In the genomic region with DNA sequence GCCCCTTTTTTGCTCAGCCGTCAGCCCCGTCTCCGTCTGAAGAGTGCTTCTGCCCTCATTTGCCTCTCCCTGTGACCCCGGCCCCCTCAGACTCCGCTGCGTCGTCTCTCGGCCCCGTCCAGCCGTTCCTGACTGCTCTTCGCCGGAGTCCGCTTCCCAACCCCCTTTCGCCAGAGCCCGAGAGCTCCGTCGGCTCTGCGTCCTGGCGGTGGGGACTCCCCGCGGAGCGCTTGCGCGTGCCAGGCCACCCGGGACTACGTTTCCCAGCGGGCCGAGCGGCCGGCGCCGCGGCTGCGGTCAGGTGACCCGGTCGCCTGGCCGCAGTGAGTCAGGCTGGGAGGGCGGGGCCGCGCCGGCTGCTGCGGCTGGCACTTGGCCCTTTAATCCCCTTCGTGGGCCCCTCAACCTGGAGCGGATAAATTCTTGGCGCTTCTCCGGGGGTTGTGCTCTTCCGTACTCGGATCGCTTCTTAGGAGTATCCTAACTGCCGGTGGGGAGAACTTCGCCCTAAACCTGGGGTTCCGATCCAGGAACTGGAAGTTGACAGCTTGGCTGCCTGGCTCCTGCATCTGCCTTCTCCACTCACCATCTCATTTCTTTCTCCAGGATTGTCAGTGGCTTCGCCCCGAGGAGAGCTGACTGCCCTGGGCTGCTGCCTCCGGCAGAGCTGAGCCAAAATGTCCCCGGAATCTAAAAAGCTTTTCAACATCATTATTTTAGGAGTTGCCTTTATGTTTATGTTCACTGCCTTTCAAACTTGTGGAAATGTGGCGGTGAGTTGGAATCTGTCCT, we compare ENCODE assay signal across 8 cellular contexts. TPM values are rescaled to one million over a fixed set of nuclear protein-coding genes. Genes with fewer than 3 reads are reported as not detected.
A peak's percentile ranks its signal among the peaks of the same experiment; 100 is the strongest.
DNase-seq lines count a peak whose midpoint lies in the region; ATAC-seq and TF ChIP-seq lines count a peak whose summit lies in the region.

TSS of gene MFSD11 (plus strand) at position 444 of the 792 bp plus-strand sequence. CDS start at position 678, 234 bp downstream.

- H3K4me3 ChIP-seq in BLaER1 (peak within 1 kb of the TSS; percentile 89), left lung (peak within 1 kb of the TSS; percentile 97 to 98)

- intact Hi-C loops in left lung (cut with DNase I) = no loop called here

- peaks cover 52% of the 10 kb centered on the region for H3K36me3 ChIP-seq in BLaER1
- peaks cover 0 to 49% of the 10 kb centered on the region in 2 donors for H3K36me3 ChIP-seq in left lung

- H4K20me1 ChIP-seq in BLaER1 = peaks cover 40% of the 10 kb centered on the region

- H3K27me3 ChIP-seq in BLaER1 = no peaks in the 10 kb centered on the region
- H3K27me3 ChIP-seq in left lung = no peaks in the 10 kb centered on the region

- ATAC-seq in GM19324 (IDR thresholded peaks at IDR 0.05; ENCODE audit: low FRiP score, unreplicated experiment) = peak; percentile 71
- peak; percentile 42 for ATAC-seq in HG03457 (IDR thresholded peaks at IDR 0.05; ENCODE audit: unreplicated experiment)
- ATAC-seq in left lung = peak; percentile 83

- DNase-seq in NCI-H748 (lab: John Stamatoyannopoulos, UW; ENCODE audit: unreplicated experiment) (peak; percentile 92), dermis blood vessel endothelial cell (peak; percentile 96), left lung (peak; percentile 93 to 98)
- DNase-seq in activated CD4-positive, alpha-beta T cell treated with anti-CD3 and anti-CD28 coated beads, Interleukin-2, amount 50 U/mL, for 48 hours = peak; percentile 90 to 92
- peak; percentile 85 for DNase-seq in stimulated activated CD4-positive, alpha-beta T cell treated with anti-CD3 and anti-CD28 coated beads, Interleukin-2, amount 100 ng/mL, for 4 hours (ENCODE audit: low read depth)

- H3K9ac ChIP-seq in BLaER1 = peak within 1 kb of the TSS; percentile 98

- H3K9me3 ChIP-seq in BLaER1 (no peaks in the 10 kb centered on the region), left lung (no peaks in the 10 kb centered on the region)

- H3K4me1 ChIP-seq in BLaER1 (peaks cover 38% of the 10 kb centered on the region), left lung (peaks cover 22 to 56% of the 10 kb centered on the region in 2 donors)

- no peak for TF ChIP-seq CTCF in left lung (IDR thresholded peaks at IDR 0.05)

- H3K27ac ChIP-seq in BLaER1 = peak within 1 kb of the TSS; percentile 98
- H3K27ac ChIP-seq in left lung = peak within 1 kb of the TSS; percentile 99

- peak within 1 kb of the TSS; percentile 93 for H3K4me2 ChIP-seq in BLaER1

RNA-seq across cellular contexts. Expression of gene MFSD11, which starts in this region (rescaled TPM):
- 29.5 and 37.8 TPM in 2 replicates for total RNA-seq in dermis blood vessel endothelial cell
- total RNA-seq in left lung = 10 to 100 TPM; 23.6 to 38.2 TPM

Comparison
In these comparisons a context has a peak if more than half of its experiments do, and no peak if none do; other contexts are left out.
1. Peak in every context shown above with its lines: DNase-seq, ATAC-seq, H3K4me3 ChIP-seq and H3K27ac ChIP-seq.